8 cellular contexts compared by ENCODE assay signal in genomic region chr19:5585461-5586299, GRCh38. TPM values are rescaled to one million over a fixed set of nuclear protein-coding genes. Genes with fewer than 3 reads are reported as not detected.
A peak's percentile ranks its signal among the peaks of the same experiment; 100 is the strongest.
DNase-seq lines count a peak whose midpoint lies in the region; ATAC-seq and TF ChIP-seq lines count a peak whose summit lies in the region.

No MANE protein-coding gene starts in this region.

- no peak for TF ChIP-seq EP300 in sigmoid colon (IDR thresholded peaks at IDR 0.05)

- intact Hi-C loops in sigmoid colon (cut with DNase I), result no loop called here

- H3K9me3 ChIP-seq in sigmoid colon, result no peaks in the 10 kb centered on the region

- no peak overlapping the region for H3K4me3 Mint-ChIP-seq in immature natural killer cell

- peaks cover 0 to 22% (median 5%) of the 10 kb centered on the region in 3 donors for H3K36me3 Mint-ChIP-seq in immature natural killer cell

- WGBS in sigmoid colon, 2 donors, result 48 to 75% methylated on average over 29 of the region's 29 CpGs

- peaks cover 4 to 6% of the 10 kb centered on the region in 2 donors for H3K4me1 Mint-ChIP-seq in immature natural killer cell

- no peaks in the 10 kb centered on the region for H3K9me3 Mint-ChIP-seq in immature natural killer cell

- TF ChIP-seq POLR2A in sigmoid colon (IDR thresholded peaks at IDR 0.05), result no peak

- H3K4me3 ChIP-seq in Jurkat, Clone E6-1 (ENCODE audit: low read length), result peak overlapping the region; percentile 37
- no peak overlapping the region for H3K4me3 ChIP-seq in sigmoid colon

- H3K36me3 ChIP-seq in sigmoid colon, result peaks cover 34 to 61% (median 42%) of the 10 kb centered on the region in 4 donors

- no peak for TF ChIP-seq CTCF in sigmoid colon (IDR thresholded peaks at IDR 0.05)

- H3K27ac Mint-ChIP-seq in immature natural killer cell, result peak overlapping the region in 3 of 6 donors; percentile 22 to 48 (median 28)

- H3K27ac ChIP-seq in sigmoid colon, result peak overlapping the region; percentile 56 to 76 (median 66)

- peak; percentile 86 for DNase-seq in Jurkat, Clone E6-1 (ENCODE audit: low read depth, low spot score)
- DNase-seq in activated T-cell treated with anti-CD3 and anti-CD28 coated beads for 24 hours (ENCODE audit: low read depth) (peak; percentile 20), globus pallidus (ENCODE audit: low spot score) (peak; percentile 54), sigmoid colon (no peak), immature natural killer cell (no peak), NCI-H526 (lab: John Stamatoyannopoulos, UW) (no peak)

- no peaks in the 10 kb centered on the region for H3K27me3 ChIP-seq in sigmoid colon

- H3K27me3 Mint-ChIP-seq in immature natural killer cell (ENCODE audit: low read depth in 3 of 3), result peaks cover 2 to 5% (median 4%) of the 10 kb centered on the region in 3 donors

- no peak for ATAC-seq in HG03108 (IDR thresholded peaks at IDR 0.05; ENCODE audit: unreplicated experiment)
- ATAC-seq in GM21423 (IDR thresholded peaks at IDR 0.05; ENCODE audit: unreplicated experiment), result no peak

- peaks cover 0 to 19% (median 17%) of the 10 kb centered on the region in 4 donors for H3K4me1 ChIP-seq in sigmoid colon

RNA-seq across cellular contexts. Expression of gene TINCR, which starts 17.9 kb away (rescaled TPM):
- polyA plus RNA-seq in Jurkat, Clone E6-1 (2012; ENCODE audit: insufficient read depth, insufficient read length), result 1.1 TPM
- under 1 TPM in 3 of 4 donors, not detected in 1; 0.33 to 0.55 (median 0.41) TPM for total RNA-seq in sigmoid colon
- 10 to 100 TPM in 2 of 3 donors, 1 to 10 TPM in 1; 2.8 to 27.5 (median 12.0) TPM for polyA plus RNA-seq in sigmoid colon
- polyA plus RNA-seq in immature natural killer cell, result under 1 TPM in 1 of 3 donors, not detected in 2; 0.06 TPM

RNA-seq across cellular contexts. Expression of gene SAFB2, which starts 36.9 kb away (rescaled TPM):
- polyA plus RNA-seq in Jurkat, Clone E6-1 (2012; ENCODE audit: insufficient read depth, insufficient read length), result 70.9 TPM
- 10 to 100 TPM; 22.8 to 80.0 (median 38.1) TPM for total RNA-seq in sigmoid colon
- polyA plus RNA-seq in sigmoid colon, result 10 to 100 TPM; 22.2 to 58.8 (median 24.3) TPM
- polyA plus RNA-seq in immature natural killer cell, result 10 to 100 TPM; 12.8 to 43.4 (median 19.6) TPM

RNA-seq across cellular contexts. Expression of gene SAFB, which starts 37.2 kb away (rescaled TPM):
- polyA plus RNA-seq in Jurkat, Clone E6-1 (2012; ENCODE audit: insufficient read depth, insufficient read length), result 107 TPM
- total RNA-seq in sigmoid colon, result 10 to 100 TPM; 48.9 to 75.9 (median 60.4) TPM
- 10 to 100 TPM; 25.7 to 64.1 (median 30.6) TPM for polyA plus RNA-seq in sigmoid colon
- 100 to 1,000 TPM in 1 of 3 donors, 10 to 100 TPM in 1, 1 to 10 TPM in 1; 6.4 to 103 (median 29.6) TPM for polyA plus RNA-seq in immature natural killer cell

Comparison
In these comparisons a context has a peak if more than half of its experiments do, and no peak if none do; other contexts are left out.
1. DNase-seq: peak in Jurkat, Clone E6-1 (single experiment), activated T-cell treated with anti-CD3 and anti-CD28 coated beads for 24 hours (single experiment) and globus pallidus (single experiment); none in sigmoid colon (single experiment), immature natural killer cell (0 of 3) and NCI-H526 (0 of 2).